Comparison of ENCODE assay signal across 8 cellular contexts in the genomic region with DNA sequence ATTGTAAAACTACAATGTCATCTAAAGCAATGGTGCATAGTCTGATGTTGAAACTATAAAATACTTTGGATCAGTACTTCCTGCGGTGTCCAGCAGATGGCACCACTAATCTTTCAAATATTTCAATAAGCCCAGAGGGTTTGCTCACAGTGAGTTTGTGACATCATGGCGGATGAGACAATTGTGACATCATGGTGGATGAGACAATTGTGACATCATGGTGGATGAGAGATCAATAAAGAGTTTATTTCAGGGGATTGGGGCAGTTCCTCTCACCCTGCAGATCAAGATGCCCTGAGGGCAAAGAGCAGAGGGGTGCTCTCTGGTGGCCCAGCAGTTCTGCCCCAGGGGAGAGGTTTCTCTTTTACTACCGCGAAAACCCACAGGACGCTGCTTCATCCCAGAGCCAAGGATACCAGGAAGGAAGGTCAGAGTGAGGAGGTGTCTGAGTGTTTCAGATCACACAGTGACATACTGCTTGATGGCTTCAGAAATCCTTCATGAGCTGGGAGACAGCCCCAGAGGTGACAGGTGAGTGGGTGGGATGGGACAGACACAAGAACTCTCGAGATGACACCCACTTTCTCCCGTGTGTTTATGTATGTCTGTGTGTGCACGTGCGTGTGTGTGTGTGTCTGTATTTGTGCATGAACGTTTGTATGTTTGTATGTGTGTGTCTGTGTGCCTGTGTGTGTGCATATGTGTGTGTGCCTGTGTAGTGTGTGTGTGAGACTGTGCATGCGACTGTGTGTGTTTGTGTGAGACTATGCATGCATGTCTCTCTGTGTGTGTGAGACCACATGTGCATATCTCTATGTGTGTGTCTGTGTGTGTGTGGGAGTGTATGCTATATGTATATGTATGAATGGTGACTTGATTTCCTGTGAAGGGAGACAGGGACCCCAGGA. TPM values are rescaled to one million over a fixed set of nuclear protein-coding genes. Genes with fewer than 3 reads are reported as not detected.
DNase-seq lines count a peak whose midpoint lies in the region; ATAC-seq, FAIRE-seq and TF ChIP-seq lines count a peak whose summit lies in the region.

No MANE protein-coding gene starts in this region.

- peaks cover 21% of the 10 kb centered on the region for H3K4me1 Mint-ChIP-seq in activated CD4-positive, alpha-beta T cell treated with anti-CD3 and anti-CD28 coated beads for 36 hours

- peak; percentile 25 for DNase-seq in NCI-H226
- peak; percentile 84 for DNase-seq in activated CD4-positive, alpha-beta T cell treated with anti-CD3 and anti-CD28 coated beads for 36 hours
- peak; percentile 81 for DNase-seq in dedifferentiated amniotic fluid mesenchymal stem cell (ENCODE audit: extremely low spot score)
- peak; percentile 70 to 90 for DNase-seq in lower leg skin (ENCODE audit: low spot score in 2 of 2)
- peak in 2 of 3 experiments; percentile 42 to 54 for DNase-seq in stimulated activated CD4-positive, alpha-beta T cell treated with anti-CD3 and anti-CD28 coated beads, TNF-alpha, amount 100 ng/mL, for 4 hours (ENCODE audit: low read depth in 3 of 3)

- CTCF ChIA-PET in activated CD4-positive, alpha-beta T cell treated with anti-CD3 and anti-CD28 coated beads for 36 hours (lab: Charles Lee), result interaction anchor here (2.8 kb wide), 1 partner anchor 83 kb away, joined by 24 read pairs; no protein-coding TSS in a partner anchor

- ATAC-seq in activated CD4-positive, alpha-beta T cell treated with anti-CD3 and anti-CD28 coated beads for 36 hours, result peak; percentile 57
- no peak for ATAC-seq in GM19397 (IDR thresholded peaks at IDR 0.05; ENCODE audit: unreplicated experiment)

- WGBS in lower leg skin, 2 donors, result 35 to 37% methylated on average over 11 of the region's 11 CpGs

- H3K27ac Mint-ChIP-seq in activated CD4-positive, alpha-beta T cell treated with anti-CD3 and anti-CD28 coated beads for 36 hours, result no peak overlapping the region

- intact Hi-C loops in activated CD4-positive, alpha-beta T cell treated with anti-CD3 and anti-CD28 coated beads for 36 hours (cut with DNase I, micrococcal nuclease), result loop anchor here (1.0 to 5.0 kb wide), 5 partner anchors 29 to 880 kb away; a partner anchor contains a TSS
- intact Hi-C loops in lower leg skin (cut with DNase I; ENCODE audit: low total_unique reads), result loop anchor here (5.0 kb wide), 1 partner anchor 83 kb away; no protein-coding TSS in a partner anchor

- TF ChIP-seq CTCF in GM12875 (IDR thresholded peaks at IDR 0.05; ENCODE audit: borderline replicate concordance, insufficient read depth, low read depth, low read length) (peak; percentile 44; the same call in 1 of the 2 replicates), lower leg skin (IDR thresholded peaks at IDR 0.05) (peak in 2 of 3 donors; percentile 4 to 48)

- peak; percentile 93 for FAIRE-seq in A204.1 (lab: Jason Lieb, UNC)

- POLR2A ChIA-PET in activated CD4-positive, alpha-beta T cell treated with anti-CD3 and anti-CD28 coated beads for 36 hours (lab: Charles Lee), result no interaction called here

- H3K9me3 Mint-ChIP-seq in activated CD4-positive, alpha-beta T cell treated with anti-CD3 and anti-CD28 coated beads for 36 hours (ENCODE audit: low read depth), result no peaks in the 10 kb centered on the region

- TF ChIP-seq POLR2A in lower leg skin (IDR thresholded peaks at IDR 0.05), result no peak

- H3K27me3 Mint-ChIP-seq in activated CD4-positive, alpha-beta T cell treated with anti-CD3 and anti-CD28 coated beads for 36 hours, result peaks cover 74% of the 10 kb centered on the region

- no peaks in the 10 kb centered on the region for H3K36me3 Mint-ChIP-seq in activated CD4-positive, alpha-beta T cell treated with anti-CD3 and anti-CD28 coated beads for 36 hours (ENCODE audit: low read depth)

- H3K4me3 ChIP-seq in GM12875 (ENCODE audit: low read depth, low read length) (no peak overlapping the region), lower leg skin (ENCODE audit: low read depth, poor library complexity, severe bottlenecking) (no peak overlapping the region)

- no peak overlapping the region for H3K4me3 Mint-ChIP-seq in activated CD4-positive, alpha-beta T cell treated with anti-CD3 and anti-CD28 coated beads for 36 hours

RNA-seq across cellular contexts. Expression of a gene that starts 7.3 kb away (rescaled TPM):
- under 1 TPM; 0.32 to 0.43 TPM for total RNA-seq in activated CD4-positive, alpha-beta T cell treated with anti-CD3 and anti-CD28 coated beads for 36 hours
- total RNA-seq in lower leg skin, result under 1 TPM in 2 of 4 donors, not detected in 2; 0.25 to 0.68 TPM

RNA-seq across cellular contexts. Expression of a gene that starts 11.6 kb away (rescaled TPM):
- not detected for total RNA-seq in activated CD4-positive, alpha-beta T cell treated with anti-CD3 and anti-CD28 coated beads for 36 hours
- 1 to 10 TPM in 2 of 4 donors, under 1 TPM in 1, not detected in 1; 0.34 to 5.5 (median 4.5) TPM for total RNA-seq in lower leg skin

RNA-seq across cellular contexts. Expression of a gene that starts 29.2 kb away (rescaled TPM):
- 1 to 10 TPM; 2.7 to 5.0 TPM for total RNA-seq in activated CD4-positive, alpha-beta T cell treated with anti-CD3 and anti-CD28 coated beads for 36 hours
- under 1 TPM in 2 of 4 donors, not detected in 2; 0.32 to 0.38 TPM for total RNA-seq in lower leg skin

RNA-seq across cellular contexts. Expression of a gene that starts 36.6 kb away (rescaled TPM):
- total RNA-seq in activated CD4-positive, alpha-beta T cell treated with anti-CD3 and anti-CD28 coated beads for 36 hours, result not detected
- 10 to 100 TPM; 20.8 to 48.5 (median 36.2) TPM for total RNA-seq in lower leg skin

Comparison
In these comparisons a context has a peak if more than half of its experiments do, and no peak if none do; other contexts are left out.
1. DNase-seq: peak in every context shown above with its lines; median percentile 84 in activated CD4-positive, alpha-beta T cell treated with anti-CD3 and anti-CD28 coated beads for 36 hours; 81 in dedifferentiated amniotic fluid mesenchymal stem cell; 80 in lower leg skin; 48 in stimulated activated CD4-positive, alpha-beta T cell treated with anti-CD3 and anti-CD28 coated beads, TNF-alpha, amount 100 ng/mL, for 4 hours; 25 in NCI-H226.